In the genomic region with DNA sequence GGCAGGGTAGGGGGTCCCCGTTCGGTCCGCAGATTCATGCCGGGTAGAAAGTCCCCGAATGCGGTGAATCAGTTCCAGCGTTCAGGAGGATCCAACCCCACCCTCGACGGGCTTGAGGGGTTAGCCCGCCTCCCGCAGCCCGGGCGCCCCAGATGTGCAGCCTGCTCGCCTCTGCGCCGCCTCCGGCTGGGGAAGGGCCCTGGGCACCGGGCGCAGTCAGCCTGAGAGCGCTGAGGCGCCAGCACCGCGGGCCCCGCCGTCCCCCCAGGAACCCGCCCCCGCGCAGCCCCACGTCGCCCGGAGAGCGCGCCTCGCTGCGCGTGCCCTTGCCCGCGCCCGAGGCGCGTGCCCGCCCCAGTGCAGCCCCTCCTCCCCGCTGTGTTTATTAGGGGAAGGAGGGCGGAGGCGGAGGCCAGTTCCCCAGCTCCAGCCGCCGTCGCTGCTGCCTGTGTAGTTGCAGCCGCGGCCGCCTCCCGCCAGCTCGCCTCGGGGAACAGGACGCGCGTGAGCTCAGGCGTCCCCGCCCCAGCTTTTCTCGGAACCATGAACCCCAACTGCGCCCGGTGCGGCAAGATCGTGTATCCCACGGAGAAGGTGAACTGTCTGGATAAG, we compare ENCODE assay signal across 8 cellular contexts. TPM values are rescaled to one million over a fixed set of nuclear protein-coding genes. Genes with fewer than 3 reads are reported as not detected.
DNase-seq lines count a peak whose midpoint lies in the region; ATAC-seq and TF ChIP-seq lines count a peak whose summit lies in the region.

LASP1 (plus strand) TSS at position 412 of the 612 bp plus-strand sequence; CDS start at position 544, 132 bp downstream.

- H3K9me3 ChIP-seq in adrenal gland (replicated peaks in 1 of 3), result no peaks in the 10 kb centered on the region
- H3K9me3 ChIP-seq in heart right ventricle, result no peaks in the 10 kb centered on the region
- H3K9me3 ChIP-seq in upper lobe of right lung, result no peaks in the 10 kb centered on the region

- peaks cover 25% of the 10 kb centered on the region for H3K36me3 Mint-ChIP-seq in HFFc6 (ENCODE audit: low read depth)
- no peaks in the 10 kb centered on the region for H3K36me3 Mint-ChIP-seq in progenitor cell of endocrine pancreas (ENCODE audit: insufficient read depth)

- DNase-seq in HFFc6 (peak; percentile 84), NCI-H1105 treated with DMSO at 0.1 percent for 48 hours (lab: John Stamatoyannopoulos, UW) (peak; percentile 73), adrenal gland (peak; percentile 82 to 92 (median 87)), heart right ventricle (peak; percentile 90), progenitor cell of endocrine pancreas (ENCODE audit: low spot score, unreplicated experiment) (peak; percentile 83), upper lobe of right lung (peak; percentile 94)

- peaks cover 39 to 49% of the 10 kb centered on the region in 2 donors for H3K4me1 ChIP-seq in adrenal gland (replicated peaks in 1 of 2)
- H3K4me1 ChIP-seq in heart right ventricle, result peaks cover 22 to 58% (median 49%) of the 10 kb centered on the region in 9 donors
- peaks cover 46% of the 10 kb centered on the region for H3K4me1 ChIP-seq in upper lobe of right lung

- H3K4me3 Mint-ChIP-seq in HFFc6 (peak within 1 kb of the TSS; percentile 96), progenitor cell of endocrine pancreas (ENCODE audit: low read depth) (peak within 1 kb of the TSS; percentile 99)

- no peak for TF ChIP-seq CTCF in HFFc6 (IDR thresholded peaks at IDR 0.05)
- no peak for TF ChIP-seq CTCF in adrenal gland (IDR thresholded peaks at IDR 0.05)
- TF ChIP-seq CTCF in heart right ventricle (IDR thresholded peaks at IDR 0.05), result no peak
- no peak for TF ChIP-seq CTCF in progenitor cell of endocrine pancreas (IDR thresholded peaks at IDR 0.05; ENCODE audit: unreplicated experiment)
- TF ChIP-seq CTCF in upper lobe of right lung (IDR thresholded peaks at IDR 0.05), result no peak

- H3K27ac ChIP-seq in adrenal gland, result peak within 1 kb of the TSS; percentile 71 to 95 (median 89)
- peak within 1 kb of the TSS; percentile 85 to 99 (median 95) for H3K27ac ChIP-seq in heart right ventricle
- peak within 1 kb of the TSS; percentile 97 for H3K27ac ChIP-seq in upper lobe of right lung

- ATAC-seq in heart right ventricle, result peak; percentile 83 to 91 (median 87)
- ATAC-seq in upper lobe of right lung, result peak; percentile 89

- H3K36me3 ChIP-seq in adrenal gland (replicated peaks in 1 of 2) (no peaks in the 10 kb centered on the region), heart right ventricle (peaks cover 0 to 19% (median 0%) of the 10 kb centered on the region in 9 donors), upper lobe of right lung (no peaks in the 10 kb centered on the region)

- intact Hi-C loops in T-helper 1 cell treated with Interleukin-12 subunit alpha and Interleukin-12 subunit beta and Interleukin-4 antibody, amounts not matched to agents 30 ng/mL and 1 ng/mL, for 36 hours (cut with micrococcal nuclease), result loop anchor here (1.0 to 5.0 kb wide), 12 partner anchors 16 to 298 kb away; partner anchors contain the start of genes ARL5C, CWC25, FBXO47 and LASP1NB
- intact Hi-C loops in adrenal gland (cut with DNase I), result loop anchor here in 1 of 2 donors (10.0 kb wide), 1 partner anchor 285 kb away; the partner anchor contains the start of gene PLXDC1
- intact Hi-C loops in heart right ventricle (cut with DNase I), result loop anchor here in 7 of 10 donors (2.0 to 10.0 kb wide), 9 partner anchors 38 to 285 kb away; partner anchors contain the start of genes FBXO47 (in 3 of the 7) and PLXDC1 (in 3 of the 7)
- intact Hi-C loops in upper lobe of right lung (cut with DNase I), result no loop called here

- H3K27me3 ChIP-seq in adrenal gland, result no peaks in the 10 kb centered on the region
- H3K27me3 ChIP-seq in heart right ventricle, result no peaks in the 10 kb centered on the region
- no peaks in the 10 kb centered on the region for H3K27me3 ChIP-seq in upper lobe of right lung

- peaks cover 14% of the 10 kb centered on the region for H3K27me3 Mint-ChIP-seq in HFFc6 (ENCODE audit: insufficient read depth)
- H3K27me3 Mint-ChIP-seq in progenitor cell of endocrine pancreas, result no peaks in the 10 kb centered on the region

- peak within 1 kb of the TSS; percentile 88 for H3K27ac Mint-ChIP-seq in HFFc6
- H3K27ac Mint-ChIP-seq in progenitor cell of endocrine pancreas, result peak within 1 kb of the TSS; percentile 100

- peak; percentile 95 to 97 for TF ChIP-seq POLR2A in adrenal gland (IDR thresholded peaks at IDR 0.05)

- 0% methylated on average over 5 to 65 of the region's 65 CpGs for WGBS in adrenal gland, 4 donors
- WGBS in heart right ventricle, 2 donors, result 0 to 1% methylated on average over 51 to 65 of the region's 65 CpGs

- peaks cover 54% of the 10 kb centered on the region for H3K4me1 Mint-ChIP-seq in HFFc6 (ENCODE audit: low read depth)
- peaks cover 27% of the 10 kb centered on the region for H3K4me1 Mint-ChIP-seq in progenitor cell of endocrine pancreas (ENCODE audit: low read depth)

- H3K4me3 ChIP-seq in GM08714 (ENCODE audit: low read length), result peak within 1 kb of the TSS; percentile 98
- peak within 1 kb of the TSS; percentile 71 to 98 (median 92) for H3K4me3 ChIP-seq in adrenal gland
- peak within 1 kb of the TSS; percentile 75 to 99 (median 94) for H3K4me3 ChIP-seq in heart right ventricle
- H3K4me3 ChIP-seq in upper lobe of right lung, result peak within 1 kb of the TSS; percentile 86

- H3K9me3 Mint-ChIP-seq in HFFc6 (no peaks in the 10 kb centered on the region), progenitor cell of endocrine pancreas (ENCODE audit: low read depth) (no peaks in the 10 kb centered on the region)

RNA-seq across cellular contexts. Expression of gene LASP1, which starts in this region (rescaled TPM):
- total RNA-seq in HFFc6 (2021; fragmentation: NEBNext Ultra II Directional; extraction: Animal tissue kit (Norgen Biotek cat#: 25700)), result 100 to 1,000 TPM; 428 to 517 (median 484) TPM
- total RNA-seq in T-helper 1 cell treated with Interleukin-12 subunit alpha and Interleukin-12 subunit beta and Interleukin-4 antibody, amounts not matched to agents 30 ng/mL and 1 ng/mL, for 36 hours, result 217 and 222 TPM in 2 replicates
- total RNA-seq in adrenal gland (100 to 1,000 TPM in 5 of 8 donors, 10 to 100 TPM in 3; 73.4 to 123 (median 104) TPM), heart right ventricle (10 to 100 TPM; 19.5 to 56.9 (median 23.0) TPM), progenitor cell of endocrine pancreas (134 and 135 TPM in 2 replicates), upper lobe of right lung (158 TPM)
- polyA plus RNA-seq in adrenal gland (10 to 100 TPM; 36.3 to 65.1 (median 43.3) TPM), heart right ventricle (10 to 100 TPM; 21.3 to 25.4 TPM)

Comparison
In these comparisons a context has a peak if more than half of its experiments do, and no peak if none do; other contexts are left out.
1. Peak in every context shown above with its lines: DNase-seq, ATAC-seq, H3K4me3 ChIP-seq and H3K27ac ChIP-seq.